ENCODE assay signal across 10 cellular contexts in the genomic region with DNA sequence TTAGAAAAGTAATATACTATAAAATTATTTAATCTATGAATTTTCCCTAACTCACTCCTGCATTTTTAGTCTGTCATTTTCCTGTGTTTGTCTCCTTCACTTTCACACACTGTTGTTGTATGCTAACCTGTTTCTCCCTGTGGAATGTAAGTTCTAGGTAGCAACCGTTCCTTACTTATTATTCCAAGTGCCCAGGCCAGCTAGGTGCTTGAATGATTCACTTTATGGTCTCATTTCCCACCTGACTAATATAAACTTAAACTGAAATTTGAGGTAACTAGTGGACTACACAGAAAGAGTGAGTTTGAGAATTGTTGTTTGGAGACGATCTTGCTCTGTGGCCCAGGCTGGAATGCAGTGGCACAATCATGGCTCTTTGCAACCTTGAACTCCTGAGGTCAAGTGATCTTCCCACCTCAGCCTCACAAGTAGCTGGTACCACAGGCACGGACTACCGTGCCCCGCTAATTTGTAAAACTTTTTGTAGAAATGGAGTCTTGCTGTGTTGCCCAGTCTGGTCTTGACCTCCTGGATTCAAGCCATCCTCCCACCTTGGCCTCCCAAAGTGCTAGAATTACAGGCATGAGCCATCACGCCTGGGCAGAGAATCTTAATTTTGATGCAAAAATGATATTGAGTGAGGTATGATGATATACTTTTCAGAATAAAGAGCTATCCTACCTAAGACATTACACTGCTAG. TPM values are rescaled to one million over a fixed set of nuclear protein-coding genes. Genes with fewer than 3 reads are reported as not detected.
DNase-seq lines count a peak whose midpoint lies in the region; ATAC-seq and TF ChIP-seq lines count a peak whose summit lies in the region.
"Had no signal": no experiment of that assay in that cellular context is flagged by ENCODE, and none has a peak within 500 bp of the region (broad histone marks: within the 10 kb centered on the region; RNA-seq: fewer than 3 reads in every experiment).

No MANE protein-coding gene starts in this region.

- intact Hi-C loops in tibial artery (cut with DNase I; ENCODE audit: low total_unique reads): loop anchor here (2.0 to 10.0 kb wide), 2 partner anchors 25 to 457 kb away; no protein-coding TSS in a partner anchor

- no peak for DNase-seq in DND-41
- no peak for DNase-seq in fibroblast of mammary gland (ENCODE audit: low read depth)
- no peak for DNase-seq in trophoblast cell
- no peak for DNase-seq in MV-4-11 (lab: John Stamatoyannopoulos, UW)
- no peak for DNase-seq in MG63
- DNase-seq in tibial artery: no peak
- DNase-seq: effector CD8-positive, alpha-beta T cell; NCI-H2227 treated with DMSO at 0.1 percent for 48 hours; stimulated activated naive CD4-positive, alpha-beta T cell treated with Interleukin-2 at 50 U/mL for 16 hours had no signal

- no peak overlapping the region for H2BK5ac ChIP-seq in trophoblast cell (ENCODE audit: low read depth, low read length, poor library complexity)

- H3K4me3 ChIP-seq in DND-41 (ENCODE audit: low read depth in 1 of 2, low read length in 2 of 2) (peak overlapping the region in 1 of 2 experiments; percentile 38; a peak in 2 of 4 replicates), OCI-LY1 (ENCODE audit: low read depth, low read length, poor library complexity, severe bottlenecking) (no peak overlapping the region), fibroblast of mammary gland (ENCODE audit: control insufficient read depth, low read depth, low read length) (peak overlapping the region; percentile 91), trophoblast cell (ENCODE audit: low read depth, low read length) (no peak overlapping the region), MG63 (no peak overlapping the region), tibial artery (no peak overlapping the region)

- H3K4me2 ChIP-seq in DND-41 (ENCODE audit: insufficient read depth, low read length) (peak overlapping the region; percentile 81), OCI-LY1 (ENCODE audit: low read length) (peak overlapping the region; percentile 35; the same call in 1 of the 2 replicates), trophoblast cell (ENCODE audit: low read length) (no peak overlapping the region)

- peaks cover 7% of the 10 kb centered on the region for H4K20me1 ChIP-seq in DND-41 (ENCODE audit: insufficient read depth, low read length)
- H4K20me1 ChIP-seq in OCI-LY1 (ENCODE audit: insufficient read depth, low read length): no peaks in the 10 kb centered on the region

- H3K4me1 ChIP-seq in DND-41 (ENCODE audit: insufficient read depth, low read length): peaks cover 33% of the 10 kb centered on the region
- peaks cover 33% of the 10 kb centered on the region for H3K4me1 ChIP-seq in OCI-LY1 (ENCODE audit: insufficient read depth, low read length, severe bottlenecking)
- H3K4me1 ChIP-seq in trophoblast cell (ENCODE audit: control insufficient read depth in 1 of 2, insufficient read depth in 2 of 2, low read length in 2 of 2): no peaks in the 10 kb centered on the region
- H3K4me1 ChIP-seq in tibial artery: peaks cover 0 to 26% (median 16%) of the 10 kb centered on the region in 4 donors

- H2AFZ ChIP-seq in DND-41 (ENCODE audit: low read depth, low read length): no peak overlapping the region
- no peak overlapping the region for H2AFZ ChIP-seq in OCI-LY1 (ENCODE audit: low read length)
- no peak overlapping the region for H2AFZ ChIP-seq in trophoblast cell (ENCODE audit: insufficient read depth, low read length, poor library complexity)

- H3K14ac ChIP-seq in trophoblast cell (ENCODE audit: low read length): no peak overlapping the region

- no peaks in the 10 kb centered on the region for H3F3A ChIP-seq in OCI-LY1 (ENCODE audit: insufficient read depth, low read length)

- no peak overlapping the region for H2BK12ac ChIP-seq in trophoblast cell (ENCODE audit: low read length)

- H3K18ac ChIP-seq in trophoblast cell (ENCODE audit: low read length): peak overlapping the region; percentile 14

- no peak for TF ChIP-seq CTCF in DND-41 (IDR thresholded peaks at IDR 0.05; ENCODE audit: borderline replicate concordance, extremely low read depth, low read length, poor library complexity, severe bottlenecking)
- TF ChIP-seq CTCF in OCI-LY1 (IDR thresholded peaks at IDR 0.05; ENCODE audit: low read length): no peak
- no peak for TF ChIP-seq CTCF in fibroblast of mammary gland (conservative IDR thresholded peaks at IDR 0.05; ENCODE audit: control insufficient read depth, insufficient read depth, low read depth, low read length)
- no peak for TF ChIP-seq CTCF in tibial artery (IDR thresholded peaks at IDR 0.05)

- no peak overlapping the region for H4K8ac ChIP-seq in trophoblast cell (ENCODE audit: low read depth, low read length)

- H3K4ac ChIP-seq in trophoblast cell (ENCODE audit: low read depth, low read length): peak overlapping the region; percentile 37

- H3K9me3 ChIP-seq in DND-41 (ENCODE audit: insufficient read depth, low read length, severe bottlenecking) (no peaks in the 10 kb centered on the region), OCI-LY1 (ENCODE audit: low read length) (no peaks in the 10 kb centered on the region), trophoblast cell (ENCODE audit: insufficient read depth, low read depth, low read length) (no peaks in the 10 kb centered on the region), MG63 (no peaks in the 10 kb centered on the region), tibial artery (no peaks in the 10 kb centered on the region)

- no peaks in the 10 kb centered on the region for H3K27me3 ChIP-seq in DND-41 (ENCODE audit: insufficient read depth, low read length, poor library complexity)
- H3K27me3 ChIP-seq in OCI-LY1 (ENCODE audit: insufficient read depth, low read length): no peaks in the 10 kb centered on the region
- H3K27me3 ChIP-seq in trophoblast cell (ENCODE audit: insufficient read depth, low read length): no peaks in the 10 kb centered on the region
- no peaks in the 10 kb centered on the region for H3K27me3 ChIP-seq in MG63
- H3K27me3 ChIP-seq in tibial artery: no peaks in the 10 kb centered on the region

- peaks cover 2% of the 10 kb centered on the region for H3K79me1 ChIP-seq in trophoblast cell (ENCODE audit: low read length)

- no peaks in the 10 kb centered on the region for H3K9me2 ChIP-seq in OCI-LY1 (ENCODE audit: low read depth, low read length)

- no peak overlapping the region for H2AK5ac ChIP-seq in trophoblast cell (ENCODE audit: low read length)

- H3K27ac ChIP-seq in DND-41 (ENCODE audit: low read length): no peak overlapping the region
- no peak overlapping the region for H3K27ac ChIP-seq in OCI-LY1 (ENCODE audit: low read depth, low read length, poor library complexity, severe bottlenecking)
- no peak overlapping the region for H3K27ac ChIP-seq in trophoblast cell (ENCODE audit: low read depth, low read length)
- H3K27ac ChIP-seq in tibial artery: no peak overlapping the region

- ATAC-seq in DND-41 (ENCODE audit: insufficient read depth, low read depth): no peak

- H2BK120ac ChIP-seq in trophoblast cell (ENCODE audit: insufficient read depth, low read length, poor library complexity): no peak overlapping the region

- no peak overlapping the region for H4K91ac ChIP-seq in trophoblast cell (ENCODE audit: low read depth, low read length)

- H4K12ac ChIP-seq in trophoblast cell (ENCODE audit: low read depth, low read length): no peak overlapping the region

- no CpG with 5 or more reads among the region's 6 CpGs for WGBS in trophoblast cell (ENCODE audit: extremely low coverage, insufficient coverage, insufficient read length)

- H3K79me2 ChIP-seq in DND-41 (ENCODE audit: insufficient read depth, low read length) (peaks cover 46% of the 10 kb centered on the region), OCI-LY1 (ENCODE audit: insufficient read depth, low read length) (peaks cover 20% of the 10 kb centered on the region), trophoblast cell (ENCODE audit: control insufficient read depth, insufficient read depth, low read length, poor library complexity) (peaks cover 5% of the 10 kb centered on the region)

- H3K9ac ChIP-seq in DND-41 (ENCODE audit: low read depth, low read length): peak overlapping the region; percentile 17; the same call in 1 of the 2 replicates
- H3K9ac ChIP-seq in OCI-LY1 (ENCODE audit: low read length): no peak overlapping the region
- no peak overlapping the region for H3K9ac ChIP-seq in trophoblast cell (ENCODE audit: low read length)

- no peak overlapping the region for H3K23ac ChIP-seq in trophoblast cell (ENCODE audit: low read length)

- H3K36me3 ChIP-seq in DND-41 (ENCODE audit: insufficient read depth, low read length) (no peaks in the 10 kb centered on the region; the same call in 1 of the 2 replicates), OCI-LY1 (ENCODE audit: insufficient read depth, low read length) (peaks cover 5% of the 10 kb centered on the region; the same call in 1 of the 2 replicates), trophoblast cell (ENCODE audit: control insufficient read depth in 1 of 2, insufficient read depth in 2 of 2, low read length in 2 of 2) (peaks cover 0 to 6% of the 10 kb centered on the region in 2 experiments), MG63 (no peaks in the 10 kb centered on the region), tibial artery (no peaks in the 10 kb centered on the region)

RNA-seq across cellular contexts. Expression of a gene that starts 1.9 kb away (rescaled TPM):
- polyA plus RNA-seq in trophoblast cell (2013): 11.4 and 11.6 TPM in 2 replicates
- 9.9 and 15.8 TPM in 2 replicates for total RNA-seq in MG63 (2014; rRNA removed; shearing (Covaris generic); ENCODE audit: low replicate concordance)

RNA-seq across cellular contexts. Expression of a gene that starts 30.0 kb away (rescaled TPM):
- polyA plus RNA-seq in trophoblast cell (2013): 7.9 TPM in 2 replicates
- total RNA-seq in MG63 (2014; rRNA removed; shearing (Covaris generic); ENCODE audit: low replicate concordance): 16.9 and 37.1 TPM in 2 replicates
